ENCODE assay signal across 1 cellular context in the genomic region with DNA sequence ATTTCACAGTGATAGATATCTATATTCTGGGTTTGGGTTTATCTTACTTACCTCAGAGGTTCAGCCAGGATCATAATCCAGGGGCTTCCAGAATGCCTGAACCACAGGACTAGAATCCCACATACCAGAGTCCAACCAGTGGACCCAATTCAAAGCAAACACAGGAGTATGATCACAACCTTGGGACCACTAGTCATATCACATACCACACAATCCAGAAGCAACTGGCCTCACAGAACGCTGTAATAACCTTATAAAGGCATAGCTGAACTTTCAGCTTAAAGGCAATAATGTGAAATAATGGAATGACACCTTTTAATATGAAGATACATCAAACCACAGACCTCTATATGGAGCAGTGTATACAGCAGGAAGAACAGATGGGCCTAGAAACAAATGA.
TF ChIP-seq lines count a peak whose summit lies in the region.

No MANE protein-coding gene starts in this region.

TF ChIP-seq in endothelial cell of umbilical vein, 7 proteins besides CTCF, POLR2A, EP300 and RAD21:
- TF ChIP-seq EZH2 (IDR thresholded peaks at IDR 0.05; ENCODE audit: borderline replicate concordance, low read depth, low read length, severe bottlenecking) (no peak), GATA2 (IDR thresholded peaks at IDR 0.05; ENCODE audit: insufficient read depth, insufficient read length, low read depth, low read length) (no peak), FOS (IDR thresholded peaks at IDR 0.05; ENCODE audit: borderline replicate concordance, insufficient read depth, low read length) (no peak), JUN (IDR thresholded peaks at IDR 0.05; ENCODE audit: borderline replicate concordance, insufficient read depth, insufficient read length, low read depth) (no peak), MYC (IDR thresholded peaks at IDR 0.05; ENCODE audit: low read depth, low read length) (no peak)
- TF ChIP-seq, protein P1, sequence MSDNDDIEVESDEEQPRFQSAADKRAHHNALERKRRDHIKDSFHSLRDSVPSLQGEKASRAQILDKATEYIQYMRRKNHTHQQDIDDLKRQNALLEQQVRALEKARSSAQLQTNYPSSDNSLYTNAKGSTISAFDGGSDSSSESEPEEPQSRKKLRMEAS (IDR thresholded peaks at IDR 0.05; ENCODE audit: insufficient read depth, insufficient read length): no peak
